22 cellular contexts compared by ENCODE assay signal in the genomic region with DNA sequence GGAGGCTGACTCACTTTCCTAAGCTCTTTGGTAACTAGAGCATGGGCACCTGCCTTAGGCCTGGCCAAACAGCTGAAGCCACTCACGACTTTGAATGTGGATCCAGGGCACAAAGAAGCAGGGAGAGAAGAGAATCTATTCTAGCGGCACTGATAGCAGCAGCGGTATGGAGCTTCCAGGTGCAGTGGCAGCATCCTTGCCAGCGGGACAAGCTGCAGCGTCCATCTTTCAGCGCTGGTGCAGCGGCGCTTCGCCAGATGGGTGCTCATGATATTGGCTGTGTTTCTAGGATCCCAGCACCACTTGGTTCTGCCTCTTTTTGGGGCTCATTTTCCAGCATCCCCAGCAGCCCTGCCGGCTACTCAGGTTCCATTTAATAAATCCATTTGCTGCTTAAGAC.
"Had no signal": no experiment of that assay in that cellular context is flagged by ENCODE, and none has a peak within 500 bp of the region (broad histone marks: within the 10 kb centered on the region; RNA-seq: fewer than 3 reads in every experiment).

No MANE protein-coding gene starts in this region.

- H3K27me3 Mint-ChIP-seq: stimulated activated naive B cell treated with anti-CD40 and anti-IgM and Interleukin-4, amounts not matched to agents 10 μg/mL and 1 μg/mL and 100 μg/mL, for 72 hours; stimulated activated naive CD8-positive, alpha-beta T cell treated with anti-CD3 and anti-CD28 coated beads, Interleukin-15, Interleukin-2, amounts not matched to agents 100 ng/mL and 50 ng/mL, for 24 hours had no signal

- H3K27ac Mint-ChIP-seq: immature natural killer cell; mesothelial cell of epicardium; naive thymus-derived CD8-positive, alpha-beta T cell; nephron progenitor cell; stimulated activated naive B cell treated with anti-CD40 and anti-IgM and Interleukin-4, amounts not matched to agents 10 μg/mL and 1 μg/mL and 100 μg/mL, for 72 hours; stimulated activated naive CD8-positive, alpha-beta T cell treated with anti-CD3 and anti-CD28 coated beads, Interleukin-15, Interleukin-2, amounts not matched to agents 100 ng/mL and 50 ng/mL, for 24 hours had no signal

- H3K4me1 Mint-ChIP-seq: immature natural killer cell; naive thymus-derived CD8-positive, alpha-beta T cell; stimulated activated naive B cell treated with anti-CD40 and anti-IgM and Interleukin-4, amounts not matched to agents 10 μg/mL and 1 μg/mL and 100 μg/mL, for 72 hours had no signal

- ATAC-seq: foreskin keratinocyte; left lobe of liver; naive thymus-derived CD8-positive, alpha-beta T cell; right lobe of liver; stimulated activated naive B cell treated with anti-CD40 and anti-IgM and Interleukin-4, amounts not matched to agents 10 μg/mL and 1 μg/mL and 100 μg/mL, for 72 hours had no signal

- H3K4me3 ChIP-seq: esophagus muscularis mucosa, ovary, right lobe of liver, suprapubic skin, transverse colon had no signal

- H3K36me3 ChIP-seq: esophagus muscularis mucosa, ovary, right lobe of liver, suprapubic skin, transverse colon had no signal

- H3K4me1 ChIP-seq: esophagus muscularis mucosa, foreskin keratinocyte, right lobe of liver, suprapubic skin, transverse colon had no signal

- H3K27ac ChIP-seq: esophagus muscularis mucosa, foreskin keratinocyte, ovary, right lobe of liver, suprapubic skin, transverse colon had no signal

- H3K4me3 Mint-ChIP-seq: immature natural killer cell; mesothelial cell of epicardium; naive thymus-derived CD8-positive, alpha-beta T cell; nephron progenitor cell; stimulated activated naive B cell treated with anti-CD40 and anti-IgM and Interleukin-4, amounts not matched to agents 10 μg/mL and 1 μg/mL and 100 μg/mL, for 72 hours; stimulated activated naive CD8-positive, alpha-beta T cell treated with anti-CD3 and anti-CD28 coated beads, Interleukin-15, Interleukin-2, amounts not matched to agents 100 ng/mL and 50 ng/mL, for 24 hours had no signal

- H3K9me3 Mint-ChIP-seq: mesothelial cell of epicardium; naive thymus-derived CD8-positive, alpha-beta T cell; nephron progenitor cell; stimulated activated naive B cell treated with anti-CD40 and anti-IgM and Interleukin-4, amounts not matched to agents 10 μg/mL and 1 μg/mL and 100 μg/mL, for 72 hours; stimulated activated naive CD8-positive, alpha-beta T cell treated with anti-CD3 and anti-CD28 coated beads, Interleukin-15, Interleukin-2, amounts not matched to agents 100 ng/mL and 50 ng/mL, for 24 hours had no signal

- H3K36me3 Mint-ChIP-seq: immature natural killer cell; mesothelial cell of epicardium; naive thymus-derived CD8-positive, alpha-beta T cell; stimulated activated naive B cell treated with anti-CD40 and anti-IgM and Interleukin-4, amounts not matched to agents 10 μg/mL and 1 μg/mL and 100 μg/mL, for 72 hours had no signal

- DNase-seq: cerebellar nuclear complex; cortex of kidney; effector CD4-positive, alpha-beta T cell; foreskin keratinocyte; immature natural killer cell; mesenchymal stem cell; naive thymus-derived CD8-positive, alpha-beta T cell; nephron progenitor cell; nucleus accumbens; ovary; retina; right lobe of liver; small intestine; stimulated activated CD4-positive, alpha-beta T cell treated with anti-CD3 and anti-CD28 coated beads, Interleukin-15, amount 100 ng/mL, for 24 hours; stimulated activated CD4-positive, alpha-beta T cell treated with anti-CD3 and anti-CD28 coated beads, Interleukin-2, amount 100 ng/mL, for 48 hours; stimulated activated naive B cell treated with anti-CD40 and anti-IgM and Interleukin-4, amounts not matched to agents 10 μg/mL and 1 μg/mL and 100 μg/mL, for 72 hours; transverse colon had no signal

- H3K9me3 ChIP-seq: esophagus muscularis mucosa, ovary, right lobe of liver, suprapubic skin, transverse colon had no signal

- H3K27me3 ChIP-seq: esophagus muscularis mucosa, foreskin keratinocyte, ovary, right lobe of liver, suprapubic skin, transverse colon had no signal
